22 cellular contexts compared by ENCODE assay signal in the genomic region with DNA sequence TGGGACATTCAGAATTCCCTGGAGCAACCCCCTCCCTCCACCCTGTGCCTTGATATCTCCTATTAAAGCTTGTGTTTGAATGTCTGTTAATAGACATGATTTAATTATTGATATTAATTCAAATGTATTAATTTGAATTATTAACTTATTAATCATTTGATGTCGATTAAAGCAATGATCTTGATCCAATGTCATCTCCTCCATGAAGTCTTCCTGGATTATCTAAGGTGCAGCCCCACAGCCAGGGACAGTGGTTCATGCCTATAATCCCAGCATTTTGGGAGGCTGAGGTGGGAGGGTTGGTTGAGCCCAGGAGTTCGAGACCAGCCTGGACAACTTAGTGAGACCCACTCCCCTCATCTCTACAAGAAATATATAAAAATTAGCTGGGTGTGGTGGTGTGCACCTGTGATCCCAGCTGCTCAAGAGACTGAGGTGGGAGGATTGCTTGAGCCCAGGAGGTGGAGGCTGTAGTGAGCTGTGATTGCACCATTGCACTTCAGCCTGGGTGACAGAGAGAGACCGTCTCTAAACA.
"Had no signal": no experiment of that assay in that cellular context is flagged by ENCODE, and none has a peak within 500 bp of the region (broad histone marks: within the 10 kb centered on the region; RNA-seq: fewer than 3 reads in every experiment).

No MANE protein-coding gene starts in this region.

- H3K27ac ChIP-seq: foreskin keratinocyte, ovary, testis had no signal

- H3K36me3 Mint-ChIP-seq: activated naive CD8-positive, alpha-beta T cell had no signal

- H3K9me3 Mint-ChIP-seq: activated CD4-positive, alpha-beta T cell treated with anti-CD3 and anti-CD28 coated beads, Interleukin-2, amount 10 ng/mL, durations not matched to agents 24 days and 14 days; central memory CD8-positive, alpha-beta T cell; immature natural killer cell; stimulated activated naive CD8-positive, alpha-beta T cell treated with anti-CD3 and anti-CD28 coated beads, Interleukin-15, amount 100 ng/mL, for 72 hours had no signal

- FAIRE-seq: TTC549, urothelium cell line had no signal

- H3K4me1 ChIP-seq: foreskin keratinocyte, testis had no signal

- H3K4me3 Mint-ChIP-seq: activated CD4-positive, alpha-beta T cell treated with anti-CD3 and anti-CD28 coated beads, Interleukin-2, amount 10 ng/mL, durations not matched to agents 24 days and 14 days; activated CD8-positive, alpha-beta T cell treated with anti-CD3 and anti-CD28 coated beads, Interleukin-2, amount 10 ng/mL, durations not matched to agents 7 days and 5 days; activated naive CD8-positive, alpha-beta T cell; central memory CD8-positive, alpha-beta T cell; immature natural killer cell; naive thymus-derived CD4-positive, alpha-beta T cell; stimulated activated naive CD8-positive, alpha-beta T cell treated with anti-CD3 and anti-CD28 coated beads, Interleukin-15, amount 100 ng/mL, for 72 hours had no signal

- ATAC-seq: activated CD8-positive, alpha-beta T cell treated with anti-CD3 and anti-CD28 coated beads, Interleukin-2, amount 10 ng/mL, durations not matched to agents 7 days and 5 days; mucosa of descending colon; naive thymus-derived CD4-positive, alpha-beta T cell; stimulated activated naive CD8-positive, alpha-beta T cell treated with anti-CD3 and anti-CD28 coated beads, Interleukin-15, amount 100 ng/mL, for 72 hours had no signal

- H3K27me3 ChIP-seq: body of pancreas, foreskin keratinocyte, ovary, testis had no signal

- H3K27ac Mint-ChIP-seq: activated CD4-positive, alpha-beta T cell treated with anti-CD3 and anti-CD28 coated beads, Interleukin-2, amount 10 ng/mL, durations not matched to agents 24 days and 14 days; activated CD8-positive, alpha-beta T cell treated with anti-CD3 and anti-CD28 coated beads, Interleukin-2, amount 10 ng/mL, durations not matched to agents 7 days and 5 days; activated naive CD8-positive, alpha-beta T cell; immature natural killer cell; naive thymus-derived CD4-positive, alpha-beta T cell; stimulated activated naive CD8-positive, alpha-beta T cell treated with anti-CD3 and anti-CD28 coated beads, Interleukin-15, amount 100 ng/mL, for 72 hours had no signal

- H3K36me3 ChIP-seq: ovary had no signal

- H3K27me3 Mint-ChIP-seq: activated CD4-positive, alpha-beta T cell treated with anti-CD3 and anti-CD28 coated beads, Interleukin-2, amount 10 ng/mL, durations not matched to agents 24 days and 14 days; activated naive CD8-positive, alpha-beta T cell; central memory CD8-positive, alpha-beta T cell; naive thymus-derived CD4-positive, alpha-beta T cell; stimulated activated naive CD8-positive, alpha-beta T cell treated with anti-CD3 and anti-CD28 coated beads, Interleukin-15, amount 100 ng/mL, for 72 hours had no signal

- H3K9me3 ChIP-seq: body of pancreas, mucosa of descending colon, ovary, testis had no signal

- H3K4me3 ChIP-seq: body of pancreas, mucosa of descending colon, ovary, testis had no signal

- DNase-seq: activated CD4-positive, alpha-beta T cell treated with anti-CD3 and anti-CD28 coated beads, Interleukin-2, amount 10 ng/mL, durations not matched to agents 24 days and 14 days; activated CD4-positive, CD25-positive, alpha-beta regulatory T cell; activated CD8-positive, alpha-beta memory T cell treated with anti-CD3 and anti-CD28 coated beads, Interleukin-2, amount 50 U/mL, for 4 hours; activated CD8-positive, alpha-beta T cell treated with anti-CD3 and anti-CD28 coated beads, Interleukin-2, amount 10 ng/mL, durations not matched to agents 7 days and 5 days; activated gamma-delta T cell; activated T-cell treated with anti-CD3 and anti-CD28 coated beads, Interleukin-2, amount 50 U/mL, for 48 hours; amniotic stem cell; cortex of kidney; effector CD4-positive, alpha-beta T cell; immature natural killer cell; mucosa of descending colon; naive thymus-derived CD4-positive, alpha-beta T cell; ovary; retina; stimulated activated naive CD8-positive, alpha-beta T cell treated with anti-CD3 and anti-CD28 coated beads, Interleukin-15, amount 100 ng/mL, for 72 hours; testis had no signal
